In the genomic region with DNA sequence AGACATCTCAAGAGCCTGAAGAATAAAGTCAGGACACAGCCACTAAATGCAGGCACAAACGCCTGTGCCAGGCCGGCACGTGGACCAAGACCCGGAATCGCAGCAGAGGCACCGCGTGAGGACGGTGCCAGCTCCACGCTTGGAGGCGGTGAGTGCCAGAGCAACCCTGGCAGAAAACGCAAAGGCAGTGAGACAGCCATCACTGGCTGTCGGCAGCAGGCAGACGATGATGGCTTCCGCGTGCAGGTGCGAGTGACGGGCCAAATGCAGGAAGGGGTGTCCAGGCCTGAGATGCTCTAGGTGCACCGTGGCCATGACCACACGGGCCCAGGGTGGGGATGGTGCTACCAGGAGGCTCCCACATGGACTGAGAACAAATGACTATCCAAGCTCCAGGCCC, we compare ENCODE assay signal across 19 cellular contexts.
"Had no signal": no experiment of that assay in that cellular context is flagged by ENCODE, and none has a peak within 500 bp of the region (broad histone marks: within the 10 kb centered on the region; RNA-seq: fewer than 3 reads in every experiment).

No MANE protein-coding gene starts in this region.

- H3K27ac ChIP-seq: colonic mucosa, epithelial cell of prostate, esophagus squamous epithelium, gastrocnemius medialis, heart right ventricle, left lung, lower lobe of right lung had no signal

- H3K4me1 ChIP-seq: colonic mucosa, esophagus squamous epithelium, gastrocnemius medialis, left lung, lower lobe of right lung had no signal

- H3K9me3 ChIP-seq: colonic mucosa, esophagus squamous epithelium, gastrocnemius medialis, heart right ventricle, left lung, lower lobe of right lung, mucosa of descending colon had no signal

- H3K36me3 ChIP-seq: colonic mucosa, gastrocnemius medialis had no signal

- H3K4me3 ChIP-seq: colonic mucosa, esophagus squamous epithelium, gastrocnemius medialis, heart right ventricle, left lung, lower lobe of right lung, mucosa of descending colon had no signal

- H3K27me3 ChIP-seq: colonic mucosa, esophagus squamous epithelium, gastrocnemius medialis, heart right ventricle, left lung had no signal

- DNase-seq: colonic mucosa; cortex of kidney; effector CD8-positive, alpha-beta T cell; effector memory CD8-positive, alpha-beta T cell; erythroblast; esophagus squamous epithelium; foreskin fibroblast; foreskin melanocyte; gastrocnemius medialis; glutamatergic neuron; heart right ventricle; hippocampal formation; left cardiac atrium; left ventricle myocardium superior; lower lobe of right lung; mesenchymal stem cell; mucosa of descending colon had no signal
